ENCODE assay signal across 26 cellular contexts in genomic region chr12:127516467-127516866, GRCh38.
DNase-seq lines count a peak whose midpoint lies in the region; ATAC-seq and TF ChIP-seq lines count a peak whose summit lies in the region.
"Had no signal": no experiment of that assay in that cellular context is flagged by ENCODE, and none has a peak within 500 bp of the region (broad histone marks: within the 10 kb centered on the region; RNA-seq: fewer than 3 reads in every experiment).

No MANE protein-coding gene starts in this region.

- no peaks in the 10 kb centered on the region for H3K27me3 ChIP-seq in RWPE2 (ENCODE audit: insufficient read depth, poor library complexity, severe bottlenecking)
- H3K27me3 ChIP-seq in smooth muscle cell (ENCODE audit: low read depth): no peaks in the 10 kb centered on the region
- H3K27me3 ChIP-seq: pancreas had no signal

- H3F3A ChIP-seq in smooth muscle cell (ENCODE audit: low read depth): no peaks in the 10 kb centered on the region

- ATAC-seq in RWPE2 (ENCODE audit: low read depth): peak; percentile 57; the same call in 2 of the 3 replicates
- ATAC-seq: activated CD8-positive, alpha-beta memory T cell treated with anti-CD3 and anti-CD28 coated beads, Interleukin-2, amount 10 ng/mL, durations not matched to agents 7 days and 5 days; esophagus mucosa; left cardiac atrium; naive thymus-derived CD4-positive, alpha-beta T cell; pancreas; right cardiac atrium; T-cell had no signal

- WGBS in smooth muscle cell (ENCODE audit: low lambda C conversion rate): 100% methylated on average over 1 of the region's 1 CpG

- no peak overlapping the region for H2AFZ ChIP-seq in smooth muscle cell (ENCODE audit: low read depth)
- H2AFZ ChIP-seq: PC-9 had no signal

- H3K4me3 ChIP-seq in RWPE2 (ENCODE audit: severe bottlenecking): no peak overlapping the region
- H3K4me3 ChIP-seq in fibroblast of pulmonary artery (replicated peaks; ENCODE audit: low read depth, low read length): no peak overlapping the region
- no peak overlapping the region for H3K4me3 ChIP-seq in smooth muscle cell
- H3K4me3 ChIP-seq: pancreas, PC-9 had no signal

- H4K20me1 ChIP-seq in smooth muscle cell (ENCODE audit: low read depth): no peaks in the 10 kb centered on the region

- no peaks in the 10 kb centered on the region for H3K9me3 ChIP-seq in RWPE2 (ENCODE audit: severe bottlenecking)
- no peaks in the 10 kb centered on the region for H3K9me3 ChIP-seq in smooth muscle cell (replicated peaks; ENCODE audit: low read depth)
- H3K9me3 ChIP-seq: pancreas had no signal

- no peaks in the 10 kb centered on the region for H3K79me2 ChIP-seq in smooth muscle cell (ENCODE audit: low read depth)

- H3K4me1 ChIP-seq in RWPE2 (ENCODE audit: insufficient read depth, poor library complexity, severe bottlenecking): no peaks in the 10 kb centered on the region
- H3K4me1 ChIP-seq in smooth muscle cell (ENCODE audit: low read depth): no peaks in the 10 kb centered on the region
- H3K4me1 ChIP-seq: pancreas had no signal

- peak; percentile 24 for DNase-seq in EL
- no peak for DNase-seq in RWPE2 (ENCODE audit: low spot score)
- DNase-seq in fibroblast of pulmonary artery (ENCODE audit: low read depth): peak; percentile 14
- no peak for DNase-seq in smooth muscle cell (lab: John Stamatoyannopoulos, UW; ENCODE audit: unreplicated experiment)
- no peak for DNase-seq in GF-D8 (lab: John Stamatoyannopoulos, UW)
- no peak for DNase-seq in activated naive CD4-positive, alpha-beta T cell treated with Interleukin-2 at 50 U/mL for 16 hours
- DNase-seq in T-helper 9 cell: no peak
- DNase-seq: activated CD4-positive, alpha-beta T cell treated with anti-CD3 and anti-CD28 coated beads for 48 hours; activated CD8-positive, alpha-beta memory T cell treated with anti-CD3 and anti-CD28 coated beads, Interleukin-2, amount 10 ng/mL, durations not matched to agents 7 days and 5 days; CD4-positive, CD25-positive, alpha-beta regulatory T cell; cerebellar nuclear complex; effector CD8-positive, alpha-beta T cell; head of caudate nucleus; left cardiac atrium; naive thymus-derived CD4-positive, alpha-beta T cell; NCI-H1105; NCI-H2029 treated with DMSO at 0.1 percent for 48 hours; NCI-H345; pancreas; PC-9; right cardiac atrium; SIG-M5; stimulated activated CD8-positive, alpha-beta memory T cell treated with anti-CD3 and anti-CD28 coated beads, Interleukin-4, amount 100 ng/mL, for 48 hours; T-cell had no signal

- no peaks in the 10 kb centered on the region for H3K36me3 ChIP-seq in RWPE2 (ENCODE audit: low read depth)
- H3K36me3 ChIP-seq in smooth muscle cell (ENCODE audit: low read depth): no peaks in the 10 kb centered on the region
- H3K36me3 ChIP-seq: pancreas had no signal

- H3K27ac ChIP-seq in RWPE2 (ENCODE audit: poor library complexity, severe bottlenecking): no peak overlapping the region
- peak overlapping the region; percentile 13 for H3K27ac ChIP-seq in smooth muscle cell (ENCODE audit: low read depth)
- H3K27ac ChIP-seq: HL-60, pancreas, PC-9 had no signal

- peak overlapping the region; percentile 50 for H3K4me2 ChIP-seq in smooth muscle cell
- H3K4me2 ChIP-seq: PC-9 had no signal

- no peak overlapping the region for H3K9ac ChIP-seq in smooth muscle cell (ENCODE audit: low read depth)

- no peak for TF ChIP-seq CTCF in RWPE2 (IDR thresholded peaks at IDR 0.05; ENCODE audit: poor library complexity, severe bottlenecking)
- no peak for TF ChIP-seq CTCF in fibroblast of pulmonary artery (IDR thresholded peaks at IDR 0.05; ENCODE audit: low read length, missing control alignments)
- TF ChIP-seq CTCF in smooth muscle cell (IDR thresholded peaks at IDR 0.05; ENCODE audit: borderline replicate concordance, insufficient read depth, poor library complexity, severe bottlenecking): no peak

Comparison
In these comparisons a context has a peak if more than half of its experiments do, and no peak if none do; other contexts are left out.
1. DNase-seq: peak in EL (single experiment) and fibroblast of pulmonary artery (single experiment); none in RWPE2 (single experiment), smooth muscle cell (single experiment), GF-D8 (single experiment), activated naive CD4-positive, alpha-beta T cell treated with Interleukin-2 at 50 U/mL for 16 hours (single experiment) and T-helper 9 cell (single experiment).